Comparison of ENCODE assay signal across 8 cellular contexts in genomic region chr3:129121792-129122696, GRCh38. TPM values are rescaled to one million over a fixed set of nuclear protein-coding genes. Genes with fewer than 3 reads are reported as not detected.
DNase-seq lines count a peak whose midpoint lies in the region; ATAC-seq, FAIRE-seq and TF ChIP-seq lines count a peak whose summit lies in the region.

TSS of gene RAB43 (minus strand) at chr3:129121804. CDS start at chr3:129121489, 315 bp downstream.

- no peaks in the 10 kb centered on the region for H3K27me3 Mint-ChIP-seq in central memory CD8-positive, alpha-beta T cell
- H3K27me3 Mint-ChIP-seq in immature natural killer cell (ENCODE audit: low read depth in 3 of 3) = peaks cover 5 to 18% (median 7%) of the 10 kb centered on the region in 3 donors

- peaks cover 55% of the 10 kb centered on the region for H3K4me1 Mint-ChIP-seq in central memory CD8-positive, alpha-beta T cell
- peaks cover 53 to 54% of the 10 kb centered on the region in 2 donors for H3K4me1 Mint-ChIP-seq in immature natural killer cell

- H3K4me3 Mint-ChIP-seq in central memory CD8-positive, alpha-beta T cell = peak within 1 kb of the TSS; percentile 81
- peak within 1 kb of the TSS; percentile 88 to 95 (median 93) for H3K4me3 Mint-ChIP-seq in immature natural killer cell

- H3K27ac Mint-ChIP-seq in central memory CD8-positive, alpha-beta T cell (ENCODE audit: low read depth) = peak within 1 kb of the TSS; percentile 81
- peak within 1 kb of the TSS; percentile 89 to 98 (median 94) for H3K27ac Mint-ChIP-seq in immature natural killer cell

- peak; percentile 31 for ATAC-seq in HG02884 (IDR thresholded peaks at IDR 0.05; ENCODE audit: unreplicated experiment)
- peak; percentile 38 for ATAC-seq in central memory CD8-positive, alpha-beta T cell (replicated peaks; ENCODE audit: extremely low read depth, poor library complexity, severe bottlenecking)

- H3K9me3 Mint-ChIP-seq in central memory CD8-positive, alpha-beta T cell = no peaks in the 10 kb centered on the region
- H3K9me3 Mint-ChIP-seq in immature natural killer cell = peaks cover 0 to 2% (median 0%) of the 10 kb centered on the region in 6 donors

- peak; percentile 93 for FAIRE-seq in GM12891 (lab: Jason Lieb, UNC)

- TF ChIP-seq POLR2A in GM12891 (IDR thresholded peaks at IDR 0.05; ENCODE audit: low read depth, low read length) = no peak

- peaks cover 27% of the 10 kb centered on the region for H3K36me3 Mint-ChIP-seq in central memory CD8-positive, alpha-beta T cell (ENCODE audit: insufficient read depth)
- peaks cover 0 to 5% (median 0%) of the 10 kb centered on the region in 3 donors for H3K36me3 Mint-ChIP-seq in immature natural killer cell

- DNase-seq in GM12891 (ENCODE audit: insufficient read length, low spot score) (peak; percentile 89), NCI-H2171 (lab: John Stamatoyannopoulos, UW) (peak; percentile 89), immature natural killer cell (peak; percentile 86 to 87 (median 87)), smooth muscle cell of the brain vasculature (ENCODE audit: low read depth, low spot score) (peak; percentile 45), AML-193 (lab: John Stamatoyannopoulos, UW) (no peak)
- DNase-seq in activated CD4-positive, alpha-beta T cell treated with anti-CD3 and anti-CD28 coated beads for 1 hour = peak; percentile 84
- DNase-seq in central memory CD8-positive, alpha-beta T cell (ENCODE audit: low spot score in 2 of 2) = peak; percentile 85 to 90

TF ChIP-seq in GM12891, 5 proteins besides CTCF, POLR2A, EP300 and RAD21:
- TF ChIP-seq PAX5 (IDR thresholded peaks at IDR 0.05; ENCODE audit: insufficient read depth, low read length, severe bottlenecking) (no peak), SPI1 (IDR thresholded peaks at IDR 0.05; ENCODE audit: low read depth, low read length) (no peak), TAF1 (IDR thresholded peaks at IDR 0.05; ENCODE audit: low read depth, low read length) (no peak), POU2F2 (IDR thresholded peaks at IDR 0.05; ENCODE audit: low read depth, low read length) (no peak), POLR2AphosphoS5 (IDR thresholded peaks at IDR 0.05; ENCODE audit: low read depth, low read length) (no peak)

RNA-seq across cellular contexts. Expression of gene RAB43, which starts in this region (rescaled TPM):
- 4.1 TPM for polyA plus RNA-seq in GM12891 (2012; ENCODE audit: low read depth, missing spikeins)
- polyA plus RNA-seq in immature natural killer cell = 10 to 100 TPM in 2 of 3 donors, 1 to 10 TPM in 1; 8.1 to 20.1 (median 12.5) TPM

Comparison
In these comparisons a context has a peak if more than half of its experiments do, and no peak if none do; other contexts are left out.
1. DNase-seq: peak in GM12891 (single experiment), NCI-H2171 (single experiment), activated CD4-positive, alpha-beta T cell treated with anti-CD3 and anti-CD28 coated beads for 1 hour (single experiment), central memory CD8-positive, alpha-beta T cell (2 of 2), immature natural killer cell (3 of 3) and smooth muscle cell of the brain vasculature (single experiment); none in AML-193 (0 of 2).